Comparison of ENCODE assay signal across 1 cellular context in the genomic region with DNA sequence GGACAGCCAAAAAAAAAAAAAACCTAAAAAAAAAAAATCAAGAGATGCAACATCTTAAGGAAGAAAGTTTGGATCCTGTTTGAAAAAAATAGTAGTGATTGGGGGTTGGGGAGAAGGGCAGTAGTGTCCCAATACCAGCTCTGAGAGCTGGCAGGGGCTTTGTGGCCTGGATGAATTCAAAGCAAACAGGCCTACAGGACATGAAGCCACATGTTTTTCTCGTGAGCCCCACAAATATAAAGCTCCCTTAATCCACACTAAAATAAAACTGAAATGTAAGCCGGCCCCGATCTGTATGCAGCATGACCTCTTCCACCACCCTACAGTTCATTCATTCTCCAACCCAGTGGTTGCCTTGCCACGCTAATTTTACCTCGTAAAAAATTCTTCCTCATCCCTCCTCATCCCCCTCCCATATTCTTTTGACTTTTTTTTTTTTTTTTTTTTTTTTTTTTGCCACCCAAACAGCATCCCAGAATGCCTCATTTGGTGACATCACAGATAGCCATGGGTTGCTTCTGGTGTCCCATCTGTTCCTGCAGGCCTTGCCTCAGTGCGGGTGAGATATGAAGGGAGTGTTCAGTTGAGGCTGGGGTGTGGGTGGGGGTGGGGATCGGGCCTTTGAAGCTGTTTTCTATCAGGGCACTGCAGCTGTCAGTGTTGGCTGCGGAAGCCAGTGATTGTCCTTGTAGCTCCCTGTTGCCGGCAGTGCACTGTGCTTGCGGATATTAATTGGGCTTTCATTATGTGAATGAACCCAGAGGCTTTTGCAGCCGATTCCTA.
TF ChIP-seq lines count a peak whose summit lies in the region.

No MANE protein-coding gene starts in this region.

TF ChIP-seq in K562, 482 proteins besides CTCF, POLR2A, EP300 and RAD21 (continued from another document and continues in another):
- TF ChIP-seq, protein P1, sequence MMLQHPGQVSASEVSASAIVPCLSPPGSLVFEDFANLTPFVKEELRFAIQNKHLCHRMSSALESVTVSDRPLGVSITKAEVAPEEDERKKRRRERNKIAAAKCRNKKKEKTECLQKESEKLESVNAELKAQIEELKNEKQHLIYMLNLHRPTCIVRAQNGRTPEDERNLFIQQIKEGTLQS (IDR thresholded peaks at IDR 0.05) = peak; percentile 51; the same call in 1 of the 2 replicates
- TF ChIP-seq, protein P1 (CRISPR knock-in tag; conservative IDR thresholded peaks at IDR 0.05) = no peak
- TF ChIP-seq FOXM1 (IDR thresholded peaks at IDR 0.05; ENCODE audit: low read depth) (peak; percentile 84), FOXM1 (CRISPR knock-in tag; IDR thresholded peaks at IDR 0.05; ENCODE audit: low read depth) (no peak), BHLHE40 (IDR thresholded peaks at IDR 0.05; ENCODE audit: low read length) (peak; percentile 23; the same call in 1 of the 2 replicates), PML (IDR thresholded peaks at IDR 0.05; ENCODE audit: low read length) (peak; percentile 90), HMGN3 (IDR thresholded peaks at IDR 0.05; ENCODE audit: borderline replicate concordance, extremely low read depth, insufficient read length, low read depth, low read length) (peak; percentile 41), MEF2A (IDR thresholded peaks at IDR 0.05; ENCODE audit: control insufficient read depth, low read depth, low read length) (0 out of 2 replicates have a peak, but pooled peaks have one; percentile 42), NFE2 (IDR thresholded peaks at IDR 0.05; ENCODE audit: low read depth) (0 out of 2 replicates have a peak, but pooled peaks have one; percentile 4), DACH1 (IDR thresholded peaks at IDR 0.05; ENCODE audit: partially characterized antibody) (peak; percentile 47), ZNF311 (CRISPR knock-in tag; IDR thresholded peaks at IDR 0.05) (0 out of 2 replicates have a peak, but pooled peaks have one; percentile 25), DPF2 (IDR thresholded peaks at IDR 0.05) (peak; percentile 89), RBM22 (IDR thresholded peaks at IDR 0.05; ENCODE audit: low read depth, low read length, poor library complexity, severe bottlenecking) (no peak), ZNF696 (CRISPR knock-in tag; conservative IDR thresholded peaks at IDR 0.05) (no peak), L3MBTL2 (IDR thresholded peaks at IDR 0.05) (0 out of 2 replicates have a peak, but pooled peaks have one; percentile 14), ETS2 (tag; IDR thresholded peaks at IDR 0.05; ENCODE audit: borderline replicate concordance, poor library complexity, severe bottlenecking) (no peak), KLF6 (CRISPR knock-in tag; IDR thresholded peaks at IDR 0.05; ENCODE audit: borderline replicate concordance) (no peak), ZNF589 (CRISPR knock-in tag; IDR thresholded peaks at IDR 0.05; ENCODE audit: low read depth) (peak; percentile 75), KDM1A (IDR thresholded peaks at IDR 0.05) (peak; percentile 95), ZNF644 (tag; IDR thresholded peaks at IDR 0.05; ENCODE audit: low read depth) (peak; percentile 72; the same call in 1 of the 2 replicates), KLF1 (tag; IDR thresholded peaks at IDR 0.05) (peak; percentile 34; the same call in 1 of the 2 replicates), SMARCE1 (IDR thresholded peaks at IDR 0.05) (peak; percentile 73), MAFF (IDR thresholded peaks at IDR 0.05; ENCODE audit: low read length) (no peak), BDP1 (IDR thresholded peaks at IDR 0.05; ENCODE audit: insufficient read depth, insufficient read length) (no peak), TCF7L2 (IDR thresholded peaks at IDR 0.05; ENCODE audit: low read depth, low read length) (peak; percentile 90), CREM (IDR thresholded peaks at IDR 0.05; ENCODE audit: low read depth) (peak; percentile 77), JUND (IDR thresholded peaks at IDR 0.05; ENCODE audit: borderline replicate concordance, low read depth, low read length) (peak; percentile 66), JUND (tag; IDR thresholded peaks at IDR 0.05; ENCODE audit: borderline replicate concordance, low read depth, low read length) (peak; percentile 48; the same call in 1 of the 3 replicates), ATF1 (CRISPR knock-in tag; IDR thresholded peaks at IDR 0.05) (no peak), ATF1 (tag; IDR thresholded peaks at IDR 0.05) (peak; percentile 74; the same call in 1 of the 2 replicates), SOX6 (IDR thresholded peaks at IDR 0.05) (peak; percentile 69; the same call in 1 of the 2 replicates), CREBBP (IDR thresholded peaks at IDR 0.05; ENCODE audit: low read depth, low read length) (no peak), ZNF584 (CRISPR knock-in tag; IDR thresholded peaks at IDR 0.05; ENCODE audit: low read depth) (0 out of 2 replicates have a peak, but pooled peaks have one; percentile 60)
- TF ChIP-seq, protein P2, sequence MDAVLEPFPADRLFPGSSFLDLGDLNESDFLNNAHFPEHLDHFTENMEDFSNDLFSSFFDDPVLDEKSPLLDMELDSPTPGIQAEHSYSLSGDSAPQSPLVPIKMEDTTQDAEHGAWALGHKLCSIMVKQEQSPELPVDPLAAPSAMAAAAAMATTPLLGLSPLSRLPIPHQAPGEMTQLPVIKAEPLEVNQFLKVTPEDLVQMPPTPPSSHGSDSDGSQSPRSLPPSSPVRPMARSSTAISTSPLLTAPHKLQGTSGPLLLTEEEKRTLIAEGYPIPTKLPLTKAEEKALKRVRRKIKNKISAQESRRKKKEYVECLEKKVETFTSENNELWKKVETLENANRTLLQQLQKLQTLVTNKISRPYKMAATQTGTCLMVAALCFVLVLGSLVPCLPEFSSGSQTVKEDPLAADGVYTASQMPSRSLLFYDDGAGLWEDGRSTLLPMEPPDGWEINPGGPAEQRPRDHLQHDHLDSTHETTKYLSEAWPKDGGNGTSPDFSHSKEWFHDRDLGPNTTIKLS (IDR thresholded peaks at IDR 0.05; ENCODE audit: borderline replicate concordance, low read depth) = no peak
- TF ChIP-seq, protein P3, sequence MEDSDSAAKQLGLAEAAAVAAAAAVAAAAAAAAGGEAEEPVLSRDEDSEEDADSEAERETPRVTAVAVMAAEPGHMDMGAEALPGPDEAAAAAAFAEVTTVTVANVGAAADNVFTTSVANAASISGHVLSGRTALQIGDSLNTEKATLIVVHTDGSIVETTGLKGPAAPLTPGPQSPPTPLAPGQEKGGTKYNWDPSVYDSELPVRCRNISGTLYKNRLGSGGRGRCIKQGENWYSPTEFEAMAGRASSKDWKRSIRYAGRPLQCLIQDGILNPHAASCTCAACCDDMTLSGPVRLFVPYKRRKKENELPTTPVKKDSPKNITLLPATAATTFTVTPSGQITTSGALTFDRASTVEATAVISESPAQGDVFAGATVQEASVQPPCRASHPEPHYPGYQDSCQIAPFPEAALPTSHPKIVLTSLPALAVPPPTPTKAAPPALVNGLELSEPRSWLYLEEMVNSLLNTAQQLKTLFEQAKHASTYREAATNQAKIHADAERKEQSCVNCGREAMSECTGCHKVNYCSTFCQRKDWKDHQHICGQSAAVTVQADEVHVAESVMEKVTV (CRISPR knock-in tag; IDR thresholded peaks at IDR 0.05) = no peak
- TF ChIP-seq, protein P4, sequence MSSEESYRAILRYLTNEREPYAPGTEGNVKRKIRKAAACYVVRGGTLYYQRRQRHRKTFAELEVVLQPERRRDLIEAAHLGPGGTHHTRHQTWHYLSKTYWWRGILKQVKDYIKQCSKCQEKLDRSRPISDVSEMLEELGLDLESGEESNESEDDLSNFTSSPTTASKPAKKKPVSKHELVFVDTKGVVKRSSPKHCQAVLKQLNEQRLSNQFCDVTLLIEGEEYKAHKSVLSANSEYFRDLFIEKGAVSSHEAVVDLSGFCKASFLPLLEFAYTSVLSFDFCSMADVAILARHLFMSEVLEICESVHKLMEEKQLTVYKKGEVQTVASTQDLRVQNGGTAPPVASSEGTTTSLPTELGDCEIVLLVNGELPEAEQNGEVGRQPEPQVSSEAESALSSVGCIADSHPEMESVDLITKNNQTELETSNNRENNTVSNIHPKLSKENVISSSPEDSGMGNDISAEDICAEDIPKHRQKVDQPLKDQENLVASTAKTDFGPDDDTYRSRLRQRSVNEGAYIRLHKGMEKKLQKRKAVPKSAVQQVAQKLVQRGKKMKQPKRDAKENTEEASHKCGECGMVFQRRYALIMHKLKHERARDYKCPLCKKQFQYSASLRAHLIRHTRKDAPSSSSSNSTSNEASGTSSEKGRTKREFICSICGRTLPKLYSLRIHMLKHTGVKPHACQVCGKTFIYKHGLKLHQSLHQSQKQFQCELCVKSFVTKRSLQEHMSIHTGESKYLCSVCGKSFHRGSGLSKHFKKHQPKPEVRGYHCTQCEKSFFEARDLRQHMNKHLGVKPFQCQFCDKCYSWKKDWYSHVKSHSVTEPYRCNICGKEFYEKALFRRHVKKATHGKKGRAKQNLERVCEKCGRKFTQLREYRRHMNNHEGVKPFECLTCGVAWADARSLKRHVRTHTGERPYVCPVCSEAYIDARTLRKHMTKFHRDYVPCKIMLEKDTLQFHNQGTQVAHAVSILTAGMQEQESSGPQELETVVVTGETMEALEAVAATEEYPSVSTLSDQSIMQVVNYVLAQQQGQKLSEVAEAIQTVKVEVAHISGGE (CRISPR knock-in tag; IDR thresholded peaks at IDR 0.05) = peak in 1 of 3 experiments; percentile 74; a peak in 2 of 6 replicates
- TF ChIP-seq, protein P5, sequence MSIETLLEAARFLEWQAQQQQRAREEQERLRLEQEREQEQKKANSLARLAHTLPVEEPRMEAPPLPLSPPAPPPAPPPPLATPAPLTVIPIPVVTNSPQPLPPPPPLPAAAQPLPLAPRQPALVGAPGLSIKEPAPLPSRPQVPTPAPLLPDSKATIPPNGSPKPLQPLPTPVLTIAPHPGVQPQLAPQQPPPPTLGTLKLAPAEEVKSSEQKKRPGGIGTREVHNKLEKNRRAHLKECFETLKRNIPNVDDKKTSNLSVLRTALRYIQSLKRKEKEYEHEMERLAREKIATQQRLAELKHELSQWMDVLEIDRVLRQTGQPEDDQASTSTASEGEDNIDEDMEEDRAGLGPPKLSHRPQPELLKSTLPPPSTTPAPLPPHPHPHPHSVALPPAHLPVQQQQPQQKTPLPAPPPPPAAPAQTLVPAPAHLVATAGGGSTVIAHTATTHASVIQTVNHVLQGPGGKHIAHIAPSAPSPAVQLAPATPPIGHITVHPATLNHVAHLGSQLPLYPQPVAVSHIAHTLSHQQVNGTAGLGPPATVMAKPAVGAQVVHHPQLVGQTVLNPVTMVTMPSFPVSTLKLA (conservative IDR thresholded peaks at IDR 0.05) = peak in 1 of 2 experiments; percentile 53; a peak in 2 of 4 replicates
- TF ChIP-seq, protein P6, sequence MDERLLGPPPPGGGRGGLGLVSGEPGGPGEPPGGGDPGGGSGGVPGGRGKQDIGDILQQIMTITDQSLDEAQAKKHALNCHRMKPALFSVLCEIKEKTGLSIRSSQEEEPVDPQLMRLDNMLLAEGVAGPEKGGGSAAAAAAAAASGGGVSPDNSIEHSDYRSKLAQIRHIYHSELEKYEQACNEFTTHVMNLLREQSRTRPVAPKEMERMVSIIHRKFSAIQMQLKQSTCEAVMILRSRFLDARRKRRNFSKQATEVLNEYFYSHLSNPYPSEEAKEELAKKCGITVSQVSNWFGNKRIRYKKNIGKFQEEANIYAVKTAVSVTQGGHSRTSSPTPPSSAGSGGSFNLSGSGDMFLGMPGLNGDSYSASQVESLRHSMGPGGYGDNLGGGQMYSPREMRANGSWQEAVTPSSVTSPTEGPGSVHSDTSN (CRISPR knock-in tag; IDR thresholded peaks at IDR 0.05; ENCODE audit: low read depth) = no peak
- TF ChIP-seq, protein P6 (tag; conservative IDR thresholded peaks at IDR 0.05; ENCODE audit: low read depth) = 0 out of 2 replicates have a peak, but pooled peaks have one; percentile 13
- TF ChIP-seq, protein P7, sequence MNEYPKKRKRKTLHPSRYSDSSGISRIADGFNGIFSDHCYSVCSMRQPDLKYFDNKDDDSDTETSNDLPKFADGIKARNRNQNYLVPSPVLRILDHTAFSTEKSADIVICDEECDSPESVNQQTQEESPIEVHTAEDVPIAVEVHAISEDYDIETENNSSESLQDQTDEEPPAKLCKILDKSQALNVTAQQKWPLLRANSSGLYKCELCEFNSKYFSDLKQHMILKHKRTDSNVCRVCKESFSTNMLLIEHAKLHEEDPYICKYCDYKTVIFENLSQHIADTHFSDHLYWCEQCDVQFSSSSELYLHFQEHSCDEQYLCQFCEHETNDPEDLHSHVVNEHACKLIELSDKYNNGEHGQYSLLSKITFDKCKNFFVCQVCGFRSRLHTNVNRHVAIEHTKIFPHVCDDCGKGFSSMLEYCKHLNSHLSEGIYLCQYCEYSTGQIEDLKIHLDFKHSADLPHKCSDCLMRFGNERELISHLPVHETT (CRISPR knock-in tag; conservative IDR thresholded peaks at IDR 0.05 in 1 of 2, IDR thresholded peaks at IDR 0.05 in 1 of 2) = peak in 1 of 2 experiments; percentile 75; a peak in 2 of 4 replicates
- TF ChIP-seq, protein P8, sequence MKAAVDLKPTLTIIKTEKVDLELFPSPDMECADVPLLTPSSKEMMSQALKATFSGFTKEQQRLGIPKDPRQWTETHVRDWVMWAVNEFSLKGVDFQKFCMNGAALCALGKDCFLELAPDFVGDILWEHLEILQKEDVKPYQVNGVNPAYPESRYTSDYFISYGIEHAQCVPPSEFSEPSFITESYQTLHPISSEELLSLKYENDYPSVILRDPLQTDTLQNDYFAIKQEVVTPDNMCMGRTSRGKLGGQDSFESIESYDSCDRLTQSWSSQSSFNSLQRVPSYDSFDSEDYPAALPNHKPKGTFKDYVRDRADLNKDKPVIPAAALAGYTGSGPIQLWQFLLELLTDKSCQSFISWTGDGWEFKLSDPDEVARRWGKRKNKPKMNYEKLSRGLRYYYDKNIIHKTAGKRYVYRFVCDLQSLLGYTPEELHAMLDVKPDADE (conservative IDR thresholded peaks at IDR 0.05; ENCODE audit: control insufficient read depth, low read depth, low read length) = peak; percentile 79; the same call in 1 of the 2 replicates
- TF ChIP-seq, protein P9, sequence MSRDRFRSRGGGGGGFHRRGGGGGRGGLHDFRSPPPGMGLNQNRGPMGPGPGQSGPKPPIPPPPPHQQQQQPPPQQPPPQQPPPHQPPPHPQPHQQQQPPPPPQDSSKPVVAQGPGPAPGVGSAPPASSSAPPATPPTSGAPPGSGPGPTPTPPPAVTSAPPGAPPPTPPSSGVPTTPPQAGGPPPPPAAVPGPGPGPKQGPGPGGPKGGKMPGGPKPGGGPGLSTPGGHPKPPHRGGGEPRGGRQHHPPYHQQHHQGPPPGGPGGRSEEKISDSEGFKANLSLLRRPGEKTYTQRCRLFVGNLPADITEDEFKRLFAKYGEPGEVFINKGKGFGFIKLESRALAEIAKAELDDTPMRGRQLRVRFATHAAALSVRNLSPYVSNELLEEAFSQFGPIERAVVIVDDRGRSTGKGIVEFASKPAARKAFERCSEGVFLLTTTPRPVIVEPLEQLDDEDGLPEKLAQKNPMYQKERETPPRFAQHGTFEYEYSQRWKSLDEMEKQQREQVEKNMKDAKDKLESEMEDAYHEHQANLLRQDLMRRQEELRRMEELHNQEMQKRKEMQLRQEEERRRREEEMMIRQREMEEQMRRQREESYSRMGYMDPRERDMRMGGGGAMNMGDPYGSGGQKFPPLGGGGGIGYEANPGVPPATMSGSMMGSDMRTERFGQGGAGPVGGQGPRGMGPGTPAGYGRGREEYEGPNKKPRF (IDR thresholded peaks at IDR 0.05; ENCODE audit: low read depth, low read length) = no peak
